ENCODE assay signal across 39 cellular contexts in the genomic region with DNA sequence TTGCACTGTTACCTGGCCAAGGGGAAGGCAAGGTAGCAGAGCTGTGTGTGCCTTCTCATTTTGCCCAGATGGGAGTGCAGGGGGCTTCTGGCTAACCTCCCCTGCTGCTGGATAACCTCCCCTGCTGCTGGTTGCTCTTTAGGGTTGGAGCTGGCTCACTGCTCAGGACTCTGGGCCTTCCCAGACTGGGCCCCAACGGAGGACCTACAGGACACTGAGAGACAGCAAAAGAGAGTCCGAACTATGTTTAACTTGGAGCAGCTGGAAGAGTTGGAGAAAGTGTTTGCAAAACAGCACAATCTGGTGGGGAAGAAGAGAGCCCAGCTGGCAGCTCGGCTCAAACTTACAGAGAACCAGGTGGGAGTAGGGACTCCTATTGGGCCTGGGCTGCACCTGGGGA. TPM values are rescaled to one million over a fixed set of nuclear protein-coding genes. Genes with fewer than 3 reads are reported as not detected.
"Had no signal": no experiment of that assay in that cellular context is flagged by ENCODE, and none has a peak within 500 bp of the region (broad histone marks: within the 10 kb centered on the region; RNA-seq: fewer than 3 reads in every experiment).

No MANE protein-coding gene starts in this region.

- H3K4me3 ChIP-seq: MG63 had no signal

- H3K36me3 ChIP-seq: MG63 had no signal

- H3K9me3 ChIP-seq: MG63 had no signal

- DNase-seq: Karpas-422, Kasumi-1, MG63, MM.1S, MV-4-11, NCI-H1048, NCI-H1092, NCI-H1092 treated with DMSO at 0.1 percent for 48 hours, NCI-H1105, NCI-H1105 treated with DMSO at 0.1 percent for 48 hours, NCI-H1417, NCI-H1417 treated with DMSO at 0.1 percent for 48 hours, NCI-H1436, NCI-H1436 treated with DMSO at 0.1 percent for 48 hours, NCI-H146, NCI-H1694, NCI-H1694 treated with DMSO at 0.1 percent for 48 hours, NCI-H187, NCI-H187 treated with DMSO at 0.1 percent for 48 hours, NCI-H1930, NCI-H2029, NCI-H2029 treated with DMSO at 0.1 percent for 48 hours, NCI-H2081, NCI-H2081 treated with DMSO at 0.1 percent for 48 hours, NCI-H2107, NCI-H2171, NCI-H2171 treated with DMSO at 0.1 percent for 48 hours, NCI-H2227 treated with DMSO at 0.1 percent for 48 hours, NCI-H226, NCI-H345, NCI-H446, NCI-H446 treated with DMSO at 0.1 percent for 48 hours, NCI-H510A, NCI-H510A treated with DMSO at 0.1 percent for 48 hours, NCI-H524 had no signal

RNA-seq across cellular contexts. Expression of a gene that starts 5.9 kb away (rescaled TPM):
- total RNA-seq: LHCN-M2, M059J, MCF 10A, NCI-H460 had no signal
